In the genomic region with DNA sequence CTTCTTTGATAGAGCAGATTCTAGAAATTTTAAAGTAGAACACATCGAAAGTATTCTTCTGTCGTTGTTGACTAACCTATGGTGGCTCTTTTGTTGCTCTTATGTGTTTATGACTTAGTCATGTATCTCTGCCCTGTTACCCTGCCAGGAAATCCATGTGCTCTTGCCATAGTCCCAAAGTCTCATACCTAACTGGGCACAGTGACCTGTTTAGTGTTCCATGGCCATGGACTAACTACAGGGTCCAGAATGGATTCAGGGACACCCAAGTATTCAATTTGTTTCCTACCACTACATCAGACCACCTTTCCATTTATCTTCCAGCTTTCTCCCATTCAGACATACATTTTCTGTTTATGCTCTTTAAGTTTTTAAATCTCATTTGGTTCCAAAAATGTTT, we compare ENCODE assay signal across 18 cellular contexts.
"Had no signal": no experiment of that assay in that cellular context is flagged by ENCODE, and none has a peak within 500 bp of the region (broad histone marks: within the 10 kb centered on the region; RNA-seq: fewer than 3 reads in every experiment).

No MANE protein-coding gene starts in this region.

- H3K36me3 Mint-ChIP-seq: neural progenitor cell; stimulated activated effector memory CD8-positive, alpha-beta T cell treated with anti-CD3 and anti-CD28 coated beads, Interleukin-12 subunit alpha, Interleukin-12 subunit beta, amount 100 ng/mL, for 72 hours had no signal

- H3K27ac Mint-ChIP-seq: activated naive CD8-positive, alpha-beta T cell; endodermal cell; naive B cell; neural progenitor cell; stimulated activated effector memory CD8-positive, alpha-beta T cell treated with anti-CD3 and anti-CD28 coated beads, Interleukin-12 subunit alpha, Interleukin-12 subunit beta, amount 100 ng/mL, for 72 hours; T-helper 1 cell treated with Interleukin-12 subunit alpha and Interleukin-12 subunit beta and Interleukin-4 antibody, amounts not matched to agents 30 μg/mL and 1 μg/mL, for 36 hours had no signal

- ATAC-seq: sciatic nerve; stimulated activated effector memory CD8-positive, alpha-beta T cell treated with anti-CD3 and anti-CD28 coated beads, Interleukin-12 subunit alpha, Interleukin-12 subunit beta, amount 100 ng/mL, for 72 hours had no signal

- H3K4me3 Mint-ChIP-seq: activated naive CD8-positive, alpha-beta T cell; endodermal cell; naive B cell; neural progenitor cell; stimulated activated effector memory CD8-positive, alpha-beta T cell treated with anti-CD3 and anti-CD28 coated beads, Interleukin-12 subunit alpha, Interleukin-12 subunit beta, amount 100 ng/mL, for 72 hours; T-helper 1 cell treated with Interleukin-12 subunit alpha and Interleukin-12 subunit beta and Interleukin-4 antibody, amounts not matched to agents 30 μg/mL and 1 μg/mL, for 36 hours had no signal

- H3K27me3 Mint-ChIP-seq: activated naive CD8-positive, alpha-beta T cell; naive B cell had no signal

- DNase-seq: activated CD4-positive, alpha-beta T cell treated with anti-CD3 and anti-CD28 coated beads for 1 hour; activated T-cell treated with anti-CD3 and anti-CD28 coated beads for 4 hours; amniotic stem cell; dorsolateral prefrontal cortex; endodermal cell; erythroblast; hypothalamus; islet precursor cell; mammary epithelial cell; naive B cell; stimulated activated CD4-positive, alpha-beta T cell treated with anti-CD3 and anti-CD28 coated beads, Interleukin-4, amount 100 ng/mL, for 24 hours; testis; upper lobe of left lung had no signal

- H3K9me3 Mint-ChIP-seq: endodermal cell; neural progenitor cell; stimulated activated effector memory CD8-positive, alpha-beta T cell treated with anti-CD3 and anti-CD28 coated beads, Interleukin-12 subunit alpha, Interleukin-12 subunit beta, amount 100 ng/mL, for 72 hours had no signal

- H3K4me1 Mint-ChIP-seq: stimulated activated effector memory CD8-positive, alpha-beta T cell treated with anti-CD3 and anti-CD28 coated beads, Interleukin-12 subunit alpha, Interleukin-12 subunit beta, amount 100 ng/mL, for 72 hours had no signal
